ENCODE assay signal across 21 cellular contexts in genomic region chr10:69055241-69055640, GRCh38. TPM values are rescaled to one million over a fixed set of nuclear protein-coding genes. Genes with fewer than 3 reads are reported as not detected.
DNase-seq lines count a peak whose midpoint lies in the region; ATAC-seq and TF ChIP-seq lines count a peak whose summit lies in the region.
"Had no signal": no experiment of that assay in that cellular context is flagged by ENCODE, and none has a peak within 500 bp of the region (broad histone marks: within the 10 kb centered on the region; RNA-seq: fewer than 3 reads in every experiment).

No MANE protein-coding gene starts in this region.

- peak overlapping the region; percentile 49 for H3K4me3 ChIP-seq in CD4-positive, CD25-positive, alpha-beta regulatory T cell (ENCODE audit: low read depth, low read length)
- no peak overlapping the region for H3K4me3 ChIP-seq in CD8-positive, alpha-beta T cell (ENCODE audit: low read depth, low read length)
- no peak overlapping the region for H3K4me3 ChIP-seq in left lung
- no peak overlapping the region for H3K4me3 ChIP-seq in GM23248
- H3K4me3 ChIP-seq: SJSA1 had no signal

- 80 to 96% methylated on average over 2 of the region's 2 CpGs for WGBS in GM23248 (ENCODE audit: low coverage in 1 of 2, low lambda C conversion rate in 2 of 2, missing lambda C conversion rate in 2 of 2), 2 experiments

- peak in 2 of 3 donors; percentile 40 to 70 for DNase-seq in CD4-positive, CD25-positive, alpha-beta regulatory T cell
- no peak for DNase-seq in CD8-positive, alpha-beta T cell
- no peak for DNase-seq in activated CD8-positive, alpha-beta T cell treated with anti-CD3 and anti-CD28 coated beads, Interleukin-2, amount 10 ng/mL, durations not matched to agents 7 days and 5 days
- DNase-seq in natural killer cell (no peak), left lung (no peak), GM23248 (no peak)
- DNase-seq in stimulated activated CD4-positive, alpha-beta T cell treated with anti-CD3 and anti-CD28 coated beads, Interleukin-4, amount 100 ng/mL, for 1 hour: no peak
- DNase-seq: activated CD4-positive, alpha-beta T cell treated with anti-CD3 and anti-CD28 coated beads for 1 hour; cerebellar nuclear complex; DMS53; HCEC 1CT; kidney glomerular epithelial cell; NCI-H1092; NCI-H1930; NCI-H2227 treated with DMSO at 0.1 percent for 48 hours; right cardiac atrium; stimulated activated CD4-positive, alpha-beta T cell treated with anti-CD3 and anti-CD28 coated beads, Interleukin-4, amount 100 ng/mL, for 24 hours; trophoblast cell had no signal

- H3K4me1 ChIP-seq in CD4-positive, CD25-positive, alpha-beta regulatory T cell (ENCODE audit: control insufficient read depth, insufficient read depth, low read length, poor library complexity, severe bottlenecking): peaks cover 38% of the 10 kb centered on the region
- H3K4me1 ChIP-seq in CD8-positive, alpha-beta T cell (ENCODE audit: insufficient read depth, low read length): peaks cover 20% of the 10 kb centered on the region
- H3K4me1 ChIP-seq in left lung (peaks cover 0 to 89% of the 10 kb centered on the region in 2 donors), GM23248 (ENCODE audit: insufficient read depth) (peaks cover 31% of the 10 kb centered on the region)

- no peaks in the 10 kb centered on the region for H3K27me3 Mint-ChIP-seq in CD4-positive, CD25-positive, alpha-beta regulatory T cell
- H3K27me3 Mint-ChIP-seq in CD8-positive, alpha-beta T cell (ENCODE audit: low read depth): no peaks in the 10 kb centered on the region
- no peaks in the 10 kb centered on the region for H3K27me3 Mint-ChIP-seq in activated CD8-positive, alpha-beta T cell treated with anti-CD3 and anti-CD28 coated beads, Interleukin-2, amount 10 ng/mL, durations not matched to agents 7 days and 5 days (ENCODE audit: low read depth)
- no peaks in the 10 kb centered on the region for H3K27me3 Mint-ChIP-seq in natural killer cell (ENCODE audit: low read depth in 2 of 2)

- no peaks in the 10 kb centered on the region for H3K27me3 ChIP-seq in CD4-positive, CD25-positive, alpha-beta regulatory T cell (ENCODE audit: control insufficient read depth, insufficient read depth, low read length)
- no peaks in the 10 kb centered on the region for H3K27me3 ChIP-seq in CD8-positive, alpha-beta T cell (ENCODE audit: insufficient read depth, low read length)
- H3K27me3 ChIP-seq in left lung (no peaks in the 10 kb centered on the region), GM23248 (replicated peaks; ENCODE audit: insufficient read depth) (no peaks in the 10 kb centered on the region)
- H3K27me3 ChIP-seq: SJSA1 had no signal

- H3F3A ChIP-seq in GM23248 (ENCODE audit: insufficient read depth): 0 out of 2 replicates have a peak, but pooled peaks cover 11% of the 10 kb centered on the region

- TF ChIP-seq CTCF in CD8-positive, alpha-beta T cell (IDR thresholded peaks at IDR 0.05): no peak
- no peak for TF ChIP-seq CTCF in natural killer cell (IDR thresholded peaks at IDR 0.05)
- TF ChIP-seq CTCF in left lung (IDR thresholded peaks at IDR 0.05): no peak

- no peaks in the 10 kb centered on the region for H3K9me2 ChIP-seq in GM23248 (ENCODE audit: insufficient read depth)

- peak overlapping the region; percentile 55 for H3K27ac ChIP-seq in CD4-positive, CD25-positive, alpha-beta regulatory T cell (ENCODE audit: insufficient read depth, low read length, poor library complexity, severe bottlenecking)
- H3K27ac ChIP-seq in CD8-positive, alpha-beta T cell (ENCODE audit: low read depth, low read length): no peak overlapping the region
- H3K27ac ChIP-seq in left lung (peak overlapping the region in 1 of 2 donors; percentile 86), GM23248 (no peak overlapping the region)
- H3K27ac ChIP-seq: SJSA1 had no signal

- no peak overlapping the region for H2AFZ ChIP-seq in GM23248

- H3K9me3 Mint-ChIP-seq in CD4-positive, CD25-positive, alpha-beta regulatory T cell: peaks cover 0 to 2% (median 0%) of the 10 kb centered on the region in 7 donors
- H3K9me3 Mint-ChIP-seq in CD8-positive, alpha-beta T cell: no peaks in the 10 kb centered on the region
- no peaks in the 10 kb centered on the region for H3K9me3 Mint-ChIP-seq in activated CD8-positive, alpha-beta T cell treated with anti-CD3 and anti-CD28 coated beads, Interleukin-2, amount 10 ng/mL, durations not matched to agents 7 days and 5 days (ENCODE audit: insufficient read depth)
- H3K9me3 Mint-ChIP-seq in natural killer cell: no peaks in the 10 kb centered on the region
- H3K9me3 Mint-ChIP-seq: neural crest cell had no signal

- no peaks in the 10 kb centered on the region for H3K36me3 Mint-ChIP-seq in CD4-positive, CD25-positive, alpha-beta regulatory T cell
- no peaks in the 10 kb centered on the region for H3K36me3 Mint-ChIP-seq in CD8-positive, alpha-beta T cell
- no peaks in the 10 kb centered on the region for H3K36me3 Mint-ChIP-seq in activated CD8-positive, alpha-beta T cell treated with anti-CD3 and anti-CD28 coated beads, Interleukin-2, amount 10 ng/mL, durations not matched to agents 7 days and 5 days (ENCODE audit: low read depth)
- H3K36me3 Mint-ChIP-seq in natural killer cell: no peaks in the 10 kb centered on the region

- H3K9me3 ChIP-seq in CD4-positive, CD25-positive, alpha-beta regulatory T cell (ENCODE audit: control insufficient read depth in 2 of 2, low read length in 2 of 2): no peaks in the 10 kb centered on the region
- no peaks in the 10 kb centered on the region for H3K9me3 ChIP-seq in CD8-positive, alpha-beta T cell (ENCODE audit: low read length)
- no peaks in the 10 kb centered on the region for H3K9me3 ChIP-seq in left lung
- H3K9me3 ChIP-seq in GM23248 (ENCODE audit: low read depth): no peaks in the 10 kb centered on the region
- H3K9me3 ChIP-seq: SJSA1 had no signal

- CTCF ChIA-PET in CD8-positive, alpha-beta T cell (lab: Charles Lee): interaction anchor here (0.7 kb wide), 1 partner anchor 117 kb away, joined by 4 read pairs; no protein-coding TSS in a partner anchor
- CTCF ChIA-PET in activated CD8-positive, alpha-beta T cell treated with anti-CD3 and anti-CD28 coated beads, Interleukin-2, amount 10 ng/mL, durations not matched to agents 7 days and 5 days (lab: Charles Lee): interaction anchor here (0.9 to 3.8 kb wide), 6 partner anchors 10 to 49 kb away, joined by 3 to 22 read pairs (median 10); no protein-coding TSS in a partner anchor

- ATAC-seq in CD4-positive, CD25-positive, alpha-beta regulatory T cell (ENCODE audit: low read depth in 2 of 2): peak; percentile 54 to 64
- ATAC-seq in CD8-positive, alpha-beta T cell: peak; percentile 60
- peak; percentile 28 for ATAC-seq in activated CD8-positive, alpha-beta T cell treated with anti-CD3 and anti-CD28 coated beads, Interleukin-2, amount 10 ng/mL, durations not matched to agents 7 days and 5 days
- ATAC-seq in natural killer cell (peak; percentile 39 to 49 (median 40)), left lung (no peak)

- H3K9ac ChIP-seq in GM23248: no peak overlapping the region

- intact Hi-C loops in CD8-positive, alpha-beta T cell (cut with DNase I, micrococcal nuclease): no loop called here
- intact Hi-C loops in natural killer cell (cut with micrococcal nuclease): loop anchor here (1.0 kb wide), 2 partner anchors 10 to 35 kb away; no protein-coding TSS in a partner anchor
- intact Hi-C loops in left lung (cut with DNase I): no loop called here

- no peaks in the 10 kb centered on the region for H3K36me3 ChIP-seq in CD4-positive, CD25-positive, alpha-beta regulatory T cell (ENCODE audit: control insufficient read depth, insufficient read depth, low read length)
- H3K36me3 ChIP-seq in CD8-positive, alpha-beta T cell (ENCODE audit: insufficient read depth, low read length): no peaks in the 10 kb centered on the region
- no peaks in the 10 kb centered on the region for H3K36me3 ChIP-seq in left lung
- no peaks in the 10 kb centered on the region for H3K36me3 ChIP-seq in GM23248 (ENCODE audit: low read depth)
- H3K36me3 ChIP-seq: SJSA1 had no signal

- peaks cover 14 to 55% (median 35%) of the 10 kb centered on the region in 4 donors for H3K4me1 Mint-ChIP-seq in CD4-positive, CD25-positive, alpha-beta regulatory T cell
- H3K4me1 Mint-ChIP-seq in CD8-positive, alpha-beta T cell (ENCODE audit: low read depth): peaks cover 32% of the 10 kb centered on the region
- H3K4me1 Mint-ChIP-seq in activated CD8-positive, alpha-beta T cell treated with anti-CD3 and anti-CD28 coated beads, Interleukin-2, amount 10 ng/mL, durations not matched to agents 7 days and 5 days (ENCODE audit: low read depth): peaks cover 65% of the 10 kb centered on the region
- H3K4me1 Mint-ChIP-seq in natural killer cell: peaks cover 49 to 61% of the 10 kb centered on the region in 2 donors

- in situ Hi-C loops in GM23248 (cut with MboI): no loop called here

- POLR2A ChIA-PET in CD8-positive, alpha-beta T cell (lab: Charles Lee): interaction anchor here (1.1 to 1.8 kb wide), 4 partner anchors 10 to 40 kb away, joined by 3 to 13 read pairs (median 4); no protein-coding TSS in a partner anchor
- POLR2A ChIA-PET in activated CD8-positive, alpha-beta T cell treated with anti-CD3 and anti-CD28 coated beads, Interleukin-2, amount 10 ng/mL, durations not matched to agents 7 days and 5 days (lab: Charles Lee): interaction anchor here (0.6 to 4.8 kb wide), 6 partner anchors 9 to 37 kb away, joined by 3 to 40 read pairs (median 6); partner anchors contain the start of gene SRGN

- no peaks in the 10 kb centered on the region for H4K20me1 ChIP-seq in GM23248 (ENCODE audit: insufficient read depth)

- no peaks in the 10 kb centered on the region for H3K79me2 ChIP-seq in GM23248 (ENCODE audit: insufficient read depth)

- H3K4me3 Mint-ChIP-seq in CD4-positive, CD25-positive, alpha-beta regulatory T cell: peak overlapping the region; percentile 11 to 73 (median 50)
- H3K4me3 Mint-ChIP-seq in CD8-positive, alpha-beta T cell: peak overlapping the region; percentile 2
- peak overlapping the region; percentile 36 for H3K4me3 Mint-ChIP-seq in activated CD8-positive, alpha-beta T cell treated with anti-CD3 and anti-CD28 coated beads, Interleukin-2, amount 10 ng/mL, durations not matched to agents 7 days and 5 days
- H3K4me3 Mint-ChIP-seq in natural killer cell: peak overlapping the region; percentile 78
- H3K4me3 Mint-ChIP-seq: neural crest cell had no signal

- H3K4me2 ChIP-seq in GM23248 (ENCODE audit: unreplicated experiment): no peak overlapping the region

- H3K27ac Mint-ChIP-seq in CD4-positive, CD25-positive, alpha-beta regulatory T cell: peak overlapping the region; percentile 49 to 91 (median 85)
- H3K27ac Mint-ChIP-seq in CD8-positive, alpha-beta T cell: peak overlapping the region; percentile 14
- peak overlapping the region; percentile 56 for H3K27ac Mint-ChIP-seq in activated CD8-positive, alpha-beta T cell treated with anti-CD3 and anti-CD28 coated beads, Interleukin-2, amount 10 ng/mL, durations not matched to agents 7 days and 5 days
- H3K27ac Mint-ChIP-seq in natural killer cell: peak overlapping the region; percentile 85 to 93

RNA-seq across cellular contexts. Expression of gene SRGN, which starts 32.7 kb away (rescaled TPM):
- 580 TPM for total RNA-seq in CD4-positive, CD25-positive, alpha-beta regulatory T cell
- polyA plus RNA-seq in CD4-positive, CD25-positive, alpha-beta regulatory T cell: 100 to 1,000 TPM; 254 to 402 (median 306) TPM
- total RNA-seq in CD8-positive, alpha-beta T cell: 100 to 1,000 TPM; 570 to 583 TPM
- 100 to 1,000 TPM; 166 to 168 TPM for total RNA-seq in activated CD8-positive, alpha-beta T cell treated with anti-CD3 and anti-CD28 coated beads, Interleukin-2, amount 10 ng/mL, durations not matched to agents 7 days and 5 days
- total RNA-seq in natural killer cell (100 to 1,000 TPM; 636 to 954 (median 778) TPM), left lung (100 to 1,000 TPM; 131 to 533 TPM)
- 108 and 136 TPM in 2 replicates for total RNA-seq in GM23248 (2014; rRNA removed; shearing (Covaris generic))
- polyA plus RNA-seq in GM23248 (2016; fragmentation: Nextera tagmentation; extraction: Ambion mirVana): 89.9 and 90.0 TPM in 2 replicates
- total RNA-seq: neural crest cell had no signal
- polyA plus RNA-seq: HepG2 had no signal

Comparison
In these comparisons a context has a peak if more than half of its experiments do, and no peak if none do; other contexts are left out.
1. DNase-seq: peak in CD4-positive, CD25-positive, alpha-beta regulatory T cell (2 of 3); none in CD8-positive, alpha-beta T cell (0 of 7), activated CD8-positive, alpha-beta T cell treated with anti-CD3 and anti-CD28 coated beads, Interleukin-2, amount 10 ng/mL, durations not matched to agents 7 days and 5 days (single experiment), natural killer cell (single experiment), left lung (0 of 2), stimulated activated CD4-positive, alpha-beta T cell treated with anti-CD3 and anti-CD28 coated beads, Interleukin-4, amount 100 ng/mL, for 1 hour (single experiment) and GM23248 (single experiment).
2. H3K27ac Mint-ChIP-seq: peak in every context shown above with its lines; median percentile 89 in natural killer cell; 85 in CD4-positive, CD25-positive, alpha-beta regulatory T cell; 56 in activated CD8-positive, alpha-beta T cell treated with anti-CD3 and anti-CD28 coated beads, Interleukin-2, amount 10 ng/mL, durations not matched to agents 7 days and 5 days; 14 in CD8-positive, alpha-beta T cell.
3. H3K4me3 Mint-ChIP-seq: peak in every context shown above with its lines; median percentile 78 in natural killer cell; 50 in CD4-positive, CD25-positive, alpha-beta regulatory T cell; 36 in activated CD8-positive, alpha-beta T cell treated with anti-CD3 and anti-CD28 coated beads, Interleukin-2, amount 10 ng/mL, durations not matched to agents 7 days and 5 days; 2 in CD8-positive, alpha-beta T cell.